In genomic region chr4:183124865-183125264, GRCh38 we compare ENCODE assay signal across 1 cellular context.
TF ChIP-seq lines count a peak whose summit lies in the region.

No MANE protein-coding gene starts in this region.

TF ChIP-seq in GM23338, 12 proteins besides CTCF, POLR2A, EP300 and RAD21:
- TF ChIP-seq REST (IDR thresholded peaks at IDR 0.05; ENCODE audit: unreplicated experiment): no peak
- no peak for TF ChIP-seq ZNF462 (CRISPR knock-in tag; IDR thresholded peaks at IDR 0.05)
- TF ChIP-seq NANOG (IDR thresholded peaks at IDR 0.05; ENCODE audit: borderline replicate concordance): no peak
- no peak for TF ChIP-seq ETS1 (IDR thresholded peaks at IDR 0.05)
- no peak for TF ChIP-seq ZNF114 (CRISPR knock-in tag; IDR thresholded peaks at IDR 0.05)
- no peak for TF ChIP-seq EZH2phosphoT487 (IDR thresholded peaks at IDR 0.05; ENCODE audit: unreplicated experiment)
- no peak for TF ChIP-seq JUNB (IDR thresholded peaks at IDR 0.05; ENCODE audit: unreplicated experiment)
- TF ChIP-seq CREB1 (CRISPR knock-in tag; IDR thresholded peaks at IDR 0.05; ENCODE audit: low read depth): no peak
